ENCODE assay signal across 1 cellular context in the genomic region with DNA sequence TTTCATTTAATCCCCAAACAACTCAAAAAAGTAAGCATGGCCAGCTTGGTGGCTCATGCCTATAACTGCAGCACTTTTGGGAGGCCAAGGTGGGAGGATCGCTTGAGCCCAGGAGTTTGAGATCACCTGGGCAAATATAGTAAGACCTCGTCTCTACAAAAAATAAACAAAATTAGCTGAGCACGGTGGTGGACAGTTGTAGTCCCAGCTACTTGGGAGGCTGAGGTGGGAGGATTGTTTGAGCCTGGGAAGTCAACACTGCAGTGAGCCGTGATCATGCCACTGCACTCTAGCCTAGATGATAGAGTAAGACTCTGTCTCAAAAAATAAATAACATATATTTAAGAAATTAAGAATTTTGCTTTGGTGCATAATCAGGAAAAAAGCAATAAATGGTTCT.
TF ChIP-seq lines count a peak whose summit lies in the region.

No MANE protein-coding gene starts in this region.

TF ChIP-seq in K562, 482 proteins besides CTCF, POLR2A, EP300 and RAD21:
- TF ChIP-seq ZFPM2 (CRISPR knock-in tag; IDR thresholded peaks at IDR 0.05), result no peak
- TF ChIP-seq, protein P1, sequence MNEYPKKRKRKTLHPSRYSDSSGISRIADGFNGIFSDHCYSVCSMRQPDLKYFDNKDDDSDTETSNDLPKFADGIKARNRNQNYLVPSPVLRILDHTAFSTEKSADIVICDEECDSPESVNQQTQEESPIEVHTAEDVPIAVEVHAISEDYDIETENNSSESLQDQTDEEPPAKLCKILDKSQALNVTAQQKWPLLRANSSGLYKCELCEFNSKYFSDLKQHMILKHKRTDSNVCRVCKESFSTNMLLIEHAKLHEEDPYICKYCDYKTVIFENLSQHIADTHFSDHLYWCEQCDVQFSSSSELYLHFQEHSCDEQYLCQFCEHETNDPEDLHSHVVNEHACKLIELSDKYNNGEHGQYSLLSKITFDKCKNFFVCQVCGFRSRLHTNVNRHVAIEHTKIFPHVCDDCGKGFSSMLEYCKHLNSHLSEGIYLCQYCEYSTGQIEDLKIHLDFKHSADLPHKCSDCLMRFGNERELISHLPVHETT (CRISPR knock-in tag; conservative IDR thresholded peaks at IDR 0.05 in 1 of 2, IDR thresholded peaks at IDR 0.05 in 1 of 2), result 0 out of 4 replicates have a peak, but pooled peaks of 1 of the 2 experiments have one; percentile 0
TF ChIP-seq in K562: peak in this region for 1.
